ENCODE assay signal across 19 cellular contexts in the genomic region with DNA sequence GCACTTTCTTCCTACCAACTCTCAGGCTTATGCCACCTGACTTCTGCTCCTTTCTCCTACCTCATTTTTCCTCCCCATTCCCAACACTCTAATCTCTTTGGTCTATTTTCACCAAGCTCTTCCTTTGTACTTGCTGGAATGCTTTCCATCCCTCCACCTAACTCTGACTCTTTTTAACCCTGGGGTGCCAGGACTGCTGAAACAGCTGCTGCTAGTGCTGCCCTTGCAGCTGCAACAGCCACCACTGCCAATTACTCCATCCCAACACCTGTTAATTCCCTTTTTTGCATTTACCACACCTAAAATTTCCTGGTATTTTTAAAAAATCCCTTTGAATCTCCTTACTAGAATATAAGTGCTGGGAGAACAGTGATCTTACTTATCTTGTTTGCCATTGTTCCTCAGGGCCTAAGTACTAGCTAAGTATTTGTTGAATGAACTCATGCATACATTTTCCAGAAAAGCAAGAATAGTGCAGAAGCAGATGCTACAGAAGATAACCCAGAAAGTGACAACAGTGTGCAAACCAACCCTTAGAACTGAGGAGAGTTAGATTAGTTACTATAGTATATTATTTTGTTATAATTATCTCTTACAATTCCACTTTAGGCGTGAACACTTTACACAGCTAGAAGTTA.
"Had no signal": no experiment of that assay in that cellular context is flagged by ENCODE, and none has a peak within 500 bp of the region (broad histone marks: within the 10 kb centered on the region; RNA-seq: fewer than 3 reads in every experiment).

No MANE protein-coding gene starts in this region.

- H3K4me1 Mint-ChIP-seq: activated CD4-positive, alpha-beta memory T cell treated with anti-CD3 and anti-CD28 coated beads, Interleukin-2, amount 10 ng/mL, durations not matched to agents 7 days and 5 days; activated CD8-positive, alpha-beta memory T cell treated with anti-CD3 and anti-CD28 coated beads, Interleukin-2, amount 10 ng/mL, durations not matched to agents 7 days and 5 days; activated naive CD4-positive, alpha-beta T cell treated with anti-CD3 and anti-CD28 coated beads, Interleukin-2, amount 10 ng/mL, durations not matched to agents 7 days and 5 days; immature natural killer cell had no signal

- H3K27ac Mint-ChIP-seq: activated CD4-positive, alpha-beta memory T cell treated with anti-CD3 and anti-CD28 coated beads, Interleukin-2, amount 10 ng/mL, durations not matched to agents 7 days and 5 days; activated CD4-positive, alpha-beta T cell treated with anti-CD3 and anti-CD28 coated beads for 36 hours; activated CD8-positive, alpha-beta memory T cell treated with anti-CD3 and anti-CD28 coated beads, Interleukin-2, amount 10 ng/mL, durations not matched to agents 7 days and 5 days; activated naive CD4-positive, alpha-beta T cell treated with anti-CD3 and anti-CD28 coated beads, Interleukin-2, amount 10 ng/mL, durations not matched to agents 7 days and 5 days; immature natural killer cell; mesothelial cell of epicardium; progenitor cell of endocrine pancreas had no signal

- DNase-seq: activated CD4-positive, alpha-beta memory T cell treated with anti-CD3 and anti-CD28 coated beads, Interleukin-2, amount 10 ng/mL, durations not matched to agents 7 days and 5 days; activated CD4-positive, alpha-beta T cell treated with anti-CD3 and anti-CD28 coated beads for 36 hours; activated CD8-positive, alpha-beta memory T cell treated with anti-CD3 and anti-CD28 coated beads, Interleukin-2, amount 10 ng/mL, durations not matched to agents 7 days and 5 days; activated naive CD4-positive, alpha-beta T cell treated with anti-CD3 and anti-CD28 coated beads, Interleukin-2, amount 10 ng/mL, durations not matched to agents 7 days and 5 days; aorta; cerebellar nuclear complex; cortex of kidney; heart left ventricle; immature natural killer cell; kidney glomerular epithelial cell; lower lobe of right lung; stimulated activated naive CD8-positive, alpha-beta T cell treated with anti-CD3 and anti-CD28 coated beads, Interleukin-15, Interleukin-2, amounts not matched to agents 100 U/mL and 50 U/mL, for 24 hours; SW 1271; T-helper 2 cell; transverse colon had no signal

- ATAC-seq: activated CD4-positive, alpha-beta T cell treated with anti-CD3 and anti-CD28 coated beads for 36 hours; activated CD8-positive, alpha-beta memory T cell treated with anti-CD3 and anti-CD28 coated beads, Interleukin-2, amount 10 ng/mL, durations not matched to agents 7 days and 5 days; esophagus mucosa; gastroesophageal sphincter; heart left ventricle; lower lobe of right lung; stimulated activated naive CD8-positive, alpha-beta T cell treated with anti-CD3 and anti-CD28 coated beads, Interleukin-15, Interleukin-2, amounts not matched to agents 100 U/mL and 50 U/mL, for 24 hours had no signal

- H3K4me3 Mint-ChIP-seq: activated CD4-positive, alpha-beta memory T cell treated with anti-CD3 and anti-CD28 coated beads, Interleukin-2, amount 10 ng/mL, durations not matched to agents 7 days and 5 days; activated CD4-positive, alpha-beta T cell treated with anti-CD3 and anti-CD28 coated beads for 36 hours; activated CD8-positive, alpha-beta memory T cell treated with anti-CD3 and anti-CD28 coated beads, Interleukin-2, amount 10 ng/mL, durations not matched to agents 7 days and 5 days; activated naive CD4-positive, alpha-beta T cell treated with anti-CD3 and anti-CD28 coated beads, Interleukin-2, amount 10 ng/mL, durations not matched to agents 7 days and 5 days; immature natural killer cell; mesothelial cell of epicardium had no signal

- H3K27me3 Mint-ChIP-seq: activated CD4-positive, alpha-beta memory T cell treated with anti-CD3 and anti-CD28 coated beads, Interleukin-2, amount 10 ng/mL, durations not matched to agents 7 days and 5 days; activated CD4-positive, alpha-beta T cell treated with anti-CD3 and anti-CD28 coated beads for 36 hours; activated CD8-positive, alpha-beta memory T cell treated with anti-CD3 and anti-CD28 coated beads, Interleukin-2, amount 10 ng/mL, durations not matched to agents 7 days and 5 days; activated naive CD4-positive, alpha-beta T cell treated with anti-CD3 and anti-CD28 coated beads, Interleukin-2, amount 10 ng/mL, durations not matched to agents 7 days and 5 days; progenitor cell of endocrine pancreas had no signal

- H3K9me3 Mint-ChIP-seq: activated CD4-positive, alpha-beta memory T cell treated with anti-CD3 and anti-CD28 coated beads, Interleukin-2, amount 10 ng/mL, durations not matched to agents 7 days and 5 days; activated naive CD4-positive, alpha-beta T cell treated with anti-CD3 and anti-CD28 coated beads, Interleukin-2, amount 10 ng/mL, durations not matched to agents 7 days and 5 days; immature natural killer cell; mesothelial cell of epicardium had no signal
